8 cellular contexts compared by ENCODE assay signal in the genomic region with DNA sequence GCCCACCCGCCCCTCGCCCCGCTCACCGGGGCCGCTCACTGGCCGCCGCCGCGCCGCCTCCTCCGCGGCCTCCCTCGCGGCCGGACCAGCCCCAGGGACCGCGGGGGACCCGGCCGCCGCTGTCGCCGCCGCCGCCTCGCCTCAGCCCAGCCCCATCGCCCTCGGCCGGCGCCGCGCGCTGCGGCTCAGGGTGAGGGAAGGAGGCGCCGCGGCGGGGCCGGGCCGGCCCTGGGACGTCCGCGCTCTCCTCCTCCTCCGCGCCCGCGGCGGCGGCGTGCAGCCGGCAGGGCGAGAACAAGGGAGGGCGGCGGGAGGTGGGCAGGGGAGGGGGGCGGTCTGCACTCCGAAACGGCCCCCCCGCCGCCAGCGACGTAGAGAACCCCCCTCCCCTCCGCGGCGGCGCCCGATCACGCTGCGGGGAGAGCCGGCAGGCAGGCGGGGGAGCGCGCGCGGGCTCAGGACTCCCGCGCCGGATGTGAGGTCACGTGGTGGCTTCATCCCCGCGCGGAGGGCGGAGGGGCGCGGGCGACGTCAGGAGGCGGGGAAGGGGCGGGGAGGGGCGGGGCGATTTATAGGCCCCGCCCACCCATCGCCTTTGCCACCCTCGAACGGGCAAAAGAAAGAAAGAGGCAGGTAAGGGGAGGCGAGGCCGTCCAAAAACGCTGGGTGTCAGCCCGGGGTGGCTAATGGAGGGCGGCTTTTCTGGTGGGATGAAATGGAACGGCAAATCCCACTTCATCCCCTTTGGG. TPM values are rescaled to one million over a fixed set of nuclear protein-coding genes. Genes with fewer than 3 reads are reported as not detected.
DNase-seq lines count a peak whose midpoint lies in the region; ATAC-seq lines count a peak whose summit lies in the region.

ATP13A3 (minus strand) TSS at position 463 of the 749 bp plus-strand sequence. CDS start 24,812 bp downstream, outside the sequence.

- peak within 1 kb of the TSS; percentile 67 to 90 for H3K4me3 ChIP-seq in CD4-positive, alpha-beta memory T cell (ENCODE audit: low read length in 2 of 2)

- H3K27me3 ChIP-seq in CD4-positive, alpha-beta memory T cell (ENCODE audit: insufficient read depth, low read length): no peaks in the 10 kb centered on the region

- H3K27ac Mint-ChIP-seq in CD4-positive, alpha-beta memory T cell: peak within 1 kb of the TSS; percentile 90 to 98 (median 95)

- intact Hi-C loops in CD4-positive, alpha-beta memory T cell (cut with micrococcal nuclease): loop anchor here (1.0 to 10.0 kb wide), 4 partner anchors 97 to 352 kb away; partner anchors contain the start of genes HES1 and LSG1

- H3K36me3 ChIP-seq in CD4-positive, alpha-beta memory T cell (ENCODE audit: insufficient read depth, low read length): no peaks in the 10 kb centered on the region

- peak within 1 kb of the TSS; percentile 75 for H3K27ac ChIP-seq in CD4-positive, alpha-beta memory T cell (ENCODE audit: low read depth, low read length)

- CTCF ChIA-PET in CD4-positive, alpha-beta memory T cell (lab: Charles Lee; ENCODE audit: partially characterized antibody): interaction anchor here (1.0 to 3.7 kb wide), 6 partner anchors 12 to 96 kb away, joined by 3 to 25 read pairs (median 4); no protein-coding TSS in a partner anchor

- no peaks in the 10 kb centered on the region for H3K9me3 ChIP-seq in CD4-positive, alpha-beta memory T cell (ENCODE audit: control insufficient read depth in 1 of 2, low read length in 2 of 2)

- DNase-seq in CD4-positive, alpha-beta memory T cell: peak; percentile 92 to 94 (median 92)
- DNase-seq in HS-5 (ENCODE audit: low read depth): peak; percentile 43
- DNase-seq in NK-92 (lab: John Stamatoyannopoulos, UW; ENCODE audit: unreplicated experiment): peak; percentile 54
- peak; percentile 93 for DNase-seq in activated CD8-positive, alpha-beta memory T cell treated with anti-CD3 and anti-CD28 coated beads for 24 hours
- DNase-seq in effector CD4-positive, alpha-beta T cell: peak; percentile 89
- peak; percentile 93 to 95 for DNase-seq in lung microvascular endothelial cell (ENCODE audit: low read depth in 2 of 2)
- DNase-seq in stimulated activated CD8-positive, alpha-beta memory T cell treated with anti-CD3 and anti-CD28 coated beads, Interleukin-12 subunit alpha, Interleukin-12 subunit beta, amount 100 ng/mL, for 1 hour (ENCODE audit: low read depth): peak; percentile 81

- no peaks in the 10 kb centered on the region for H3K27me3 Mint-ChIP-seq in CD4-positive, alpha-beta memory T cell

- H3K4me3 Mint-ChIP-seq in CD4-positive, alpha-beta memory T cell: peak within 1 kb of the TSS; percentile 93 to 98 (median 94)

- peaks cover 0 to 3% (median 0%) of the 10 kb centered on the region in 8 donors for H3K9me3 Mint-ChIP-seq in CD4-positive, alpha-beta memory T cell

- ATAC-seq in GM19467 (IDR thresholded peaks at IDR 0.05; ENCODE audit: unreplicated experiment): peak; percentile 64

- H3K4me1 ChIP-seq in CD4-positive, alpha-beta memory T cell (ENCODE audit: insufficient read depth, low read length): peaks cover 41% of the 10 kb centered on the region

- H3K4me1 Mint-ChIP-seq in CD4-positive, alpha-beta memory T cell: peaks cover 27 to 52% (median 40%) of the 10 kb centered on the region in 4 donors

- POLR2A ChIA-PET in CD4-positive, alpha-beta memory T cell (lab: Charles Lee; ENCODE audit: partially characterized antibody): interaction anchor here (0.9 to 3.0 kb wide), 5 partner anchors 10 to 956 kb away, joined by 3 to 15 read pairs (median 9); partner anchors contain the start of gene ACAP2

- H3K36me3 Mint-ChIP-seq in CD4-positive, alpha-beta memory T cell: peaks cover 8 to 19% of the 10 kb centered on the region in 2 donors

RNA-seq across cellular contexts. Expression of gene ATP13A3, which starts in this region (rescaled TPM):
- 10 to 100 TPM; 57.6 to 62.7 TPM for total RNA-seq in CD4-positive, alpha-beta memory T cell
- 10 to 100 TPM in 1 of 2 donors, 1 to 10 TPM in 1; 6.7 to 14.5 TPM for polyA plus RNA-seq in CD4-positive, alpha-beta memory T cell
- total RNA-seq in lung microvascular endothelial cell: 71.7 and 121 TPM in 2 replicates

Comparison
In these comparisons a context has a peak if more than half of its experiments do, and no peak if none do; other contexts are left out.
1. Peak in every context shown above with its lines: DNase-seq, ATAC-seq, H3K4me3 ChIP-seq and H3K27ac ChIP-seq.
2. DNase-seq: peak in every context shown above with its lines; median percentile 94 in lung microvascular endothelial cell; 93 in activated CD8-positive, alpha-beta memory T cell treated with anti-CD3 and anti-CD28 coated beads for 24 hours; 92 in CD4-positive, alpha-beta memory T cell; 89 in effector CD4-positive, alpha-beta T cell; 81 in stimulated activated CD8-positive, alpha-beta memory T cell treated with anti-CD3 and anti-CD28 coated beads, Interleukin-12 subunit alpha, Interleukin-12 subunit beta, amount 100 ng/mL, for 1 hour; 54 in NK-92; 43 in HS-5.